ENCODE assay signal across 9 cellular contexts in genomic region chr22:22684605-22685561, GRCh38. TPM values are rescaled to one million over a fixed set of nuclear protein-coding genes. Genes with fewer than 3 reads are reported as not detected.
A peak's percentile ranks its signal among the peaks of the same experiment; 100 is the strongest.
DNase-seq lines count a peak whose midpoint lies in the region; ATAC-seq, FAIRE-seq and TF ChIP-seq lines count a peak whose summit lies in the region.
"Had no signal": no experiment of that assay in that cellular context is flagged by ENCODE, and none has a peak within 500 bp of the region (broad histone marks: within the 10 kb centered on the region; RNA-seq: fewer than 3 reads in every experiment).

No MANE protein-coding gene starts in this region.

- peak overlapping the region; percentile 69 for H3K27ac ChIP-seq in hepatocyte

- no peak overlapping the region for H3K4me3 ChIP-seq in hepatocyte
- H3K4me3 ChIP-seq: lung had no signal

- no peak overlapping the region for H2AFZ ChIP-seq in hepatocyte

- 53% methylated on average over 9 of the region's 9 CpGs for whole genome bisulfite sequencing in hepatocyte (ENCODE audit: low lambda C conversion rate, missing lambda C conversion rate)

- H3K4me2 ChIP-seq in hepatocyte: peak overlapping the region; percentile 7

- no peaks in the 10 kb centered on the region for H4K20me1 ChIP-seq in hepatocyte (ENCODE audit: insufficient read depth, poor library complexity, severe bottlenecking)

- no peaks in the 10 kb centered on the region for H3K9me2 ChIP-seq in hepatocyte (replicated peaks; ENCODE audit: insufficient read depth)

- TF ChIP-seq CTCF in hepatocyte (IDR thresholded peaks at IDR 0.05; ENCODE audit: poor library complexity): peak; percentile 60

- DNase-seq in Caki2 (ENCODE audit: low read depth) (peak; percentile 69), GM18507 (ENCODE audit: extremely low spot score, insufficient read length, low read depth) (no peak), hepatocyte (ENCODE audit: low spot score) (peak; percentile 69), urothelium cell line (ENCODE audit: low spot score) (peak; percentile 41), COR-L47 (lab: John Stamatoyannopoulos, UW) (no peak)

- ATAC-seq in SK-N-SH treated with all-trans-retinoic acid at 6 μM for 48 hours (peak; percentile 37; the same call in 1 of the 3 replicates), GM19351 (IDR thresholded peaks at IDR 0.05; ENCODE audit: unreplicated experiment) (no peak), GM21528 (IDR thresholded peaks at IDR 0.05; ENCODE audit: low FRiP score, unreplicated experiment) (no peak)

- in situ Hi-C loops in Caki2 (cut with HindIII; ENCODE audit: low pct_unique_long_range_greater_than_20kb, low sequenced_read_pairs): no loop called here

- FAIRE-seq in GM18507 (lab: Jason Lieb, UNC) (peak; percentile 83), urothelium cell line (lab: Jason Lieb, UNC) (peak; percentile 81)

- H3K4me1 ChIP-seq in hepatocyte (ENCODE audit: insufficient read depth): peaks cover 36% of the 10 kb centered on the region

- H3K36me3 ChIP-seq in hepatocyte (replicated peaks; ENCODE audit: insufficient read depth, low read depth): no peaks in the 10 kb centered on the region

- H3K79me2 ChIP-seq in hepatocyte: no peaks in the 10 kb centered on the region

- H3K27me3 ChIP-seq in hepatocyte: no peaks in the 10 kb centered on the region

- H3K9me3 ChIP-seq in hepatocyte (ENCODE audit: low read depth): no peaks in the 10 kb centered on the region

TF ChIP-seq in SK-N-SH treated with all-trans-retinoic acid at 6 μM for 48 hours, 23 proteins besides CTCF, POLR2A, EP300 and RAD21:
- TF ChIP-seq ZNF565 (CRISPR knock-in tag; conservative IDR thresholded peaks at IDR 0.05; ENCODE audit: low read depth): no peak
- TF ChIP-seq PATZ1 (CRISPR knock-in tag; IDR thresholded peaks at IDR 0.05; ENCODE audit: borderline replicate concordance): no peak
- TF ChIP-seq ZC3H10 (CRISPR knock-in tag; IDR thresholded peaks at IDR 0.05): no peak
- TF ChIP-seq ZNF8 (CRISPR knock-in tag; IDR thresholded peaks at IDR 0.05): no peak
- no peak for TF ChIP-seq OSR1 (CRISPR knock-in tag; IDR thresholded peaks at IDR 0.05)
- TF ChIP-seq TCF4 (CRISPR knock-in tag; IDR thresholded peaks at IDR 0.05; ENCODE audit: borderline replicate concordance): no peak
- no peak for TF ChIP-seq SNAI2 (CRISPR knock-in tag; IDR thresholded peaks at IDR 0.05)
- no peak for TF ChIP-seq ARNTL (CRISPR knock-in tag; IDR thresholded peaks at IDR 0.05; ENCODE audit: borderline replicate concordance, low read depth)
- TF ChIP-seq GLIS3 (CRISPR knock-in tag; IDR thresholded peaks at IDR 0.05): no peak
- TF ChIP-seq ESRRG (CRISPR knock-in tag; IDR thresholded peaks at IDR 0.05): no peak
- TF ChIP-seq ZFP30 (CRISPR knock-in tag; IDR thresholded peaks at IDR 0.05): no peak
- TF ChIP-seq TOX (CRISPR knock-in tag; IDR thresholded peaks at IDR 0.05; ENCODE audit: borderline replicate concordance): no peak
- TF ChIP-seq, protein P1, sequence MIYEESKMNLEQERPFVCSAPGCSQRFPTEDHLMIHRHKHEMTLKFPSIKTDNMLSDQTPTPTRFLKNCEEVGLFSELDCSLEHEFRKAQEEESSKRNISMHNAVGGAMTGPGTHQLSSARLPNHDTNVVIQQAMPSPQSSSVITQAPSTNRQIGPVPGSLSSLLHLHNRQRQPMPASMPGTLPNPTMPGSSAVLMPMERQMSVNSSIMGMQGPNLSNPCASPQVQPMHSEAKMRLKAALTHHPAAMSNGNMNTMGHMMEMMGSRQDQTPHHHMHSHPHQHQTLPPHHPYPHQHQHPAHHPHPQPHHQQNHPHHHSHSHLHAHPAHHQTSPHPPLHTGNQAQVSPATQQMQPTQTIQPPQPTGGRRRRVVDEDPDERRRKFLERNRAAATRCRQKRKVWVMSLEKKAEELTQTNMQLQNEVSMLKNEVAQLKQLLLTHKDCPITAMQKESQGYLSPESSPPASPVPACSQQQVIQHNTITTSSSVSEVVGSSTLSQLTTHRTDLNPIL (CRISPR knock-in tag; IDR thresholded peaks at IDR 0.05; ENCODE audit: low read depth): no peak

RNA-seq across cellular contexts. Expression of gene GGTLC2, which starts 40.5 kb away (rescaled TPM):
- 1.8 TPM in 1 of 2 replicates, not detected in the other for total RNA-seq in Caki2 (2014; rRNA removed; shearing (Covaris generic); ENCODE audit: low replicate concordance)
- 0.37 TPM in 1 of 2 replicates, not detected in the other for total RNA-seq in hepatocyte
- 0.41 TPM in 1 of 2 replicates, not detected in the other for polyA plus RNA-seq in hepatocyte

Comparison
In these comparisons a context has a peak if more than half of its experiments do, and no peak if none do; other contexts are left out.
1. DNase-seq: peak in Caki2 (single experiment), hepatocyte (single experiment) and urothelium cell line (single experiment); none in GM18507 (single experiment) and COR-L47 (single experiment).